In the genomic region with DNA sequence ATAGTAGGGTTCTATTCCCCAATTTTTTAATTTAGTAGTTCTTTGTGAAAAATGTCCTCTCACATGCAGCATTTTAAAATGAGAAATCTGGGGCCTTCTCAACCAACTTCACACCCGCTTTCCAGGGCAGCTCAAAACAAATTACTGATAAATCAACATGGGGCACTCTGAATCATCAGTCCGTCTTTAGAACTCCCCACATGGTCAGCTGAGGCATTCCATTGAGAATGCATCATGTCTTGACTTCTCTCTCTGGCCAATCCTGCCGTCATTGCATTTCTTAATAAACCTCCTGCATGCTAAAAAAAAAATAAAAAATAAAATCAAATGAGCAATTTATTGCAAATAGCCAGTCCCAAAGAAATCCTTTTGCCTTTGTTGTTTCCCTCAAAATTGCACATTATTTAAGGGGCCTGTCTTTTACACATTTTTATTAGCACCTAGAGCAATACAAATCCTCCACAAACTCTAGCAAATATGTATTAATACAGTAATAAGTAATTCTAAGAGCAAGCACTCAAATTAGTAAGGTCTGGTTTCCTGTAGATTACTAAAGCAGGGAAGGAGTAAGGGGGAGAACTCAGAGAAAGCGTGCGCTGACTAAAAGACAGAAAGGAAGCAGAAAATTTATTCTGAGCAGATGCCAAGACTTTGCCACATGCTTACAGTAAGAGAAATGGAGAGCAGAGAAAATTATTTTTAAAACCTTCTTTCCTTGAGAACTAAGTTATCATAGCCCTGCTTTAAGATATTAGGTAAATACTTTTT, we compare ENCODE assay signal across 8 cellular contexts.
DNase-seq lines count a peak whose midpoint lies in the region; ATAC-seq, FAIRE-seq and TF ChIP-seq lines count a peak whose summit lies in the region.

No MANE protein-coding gene starts in this region.

- no peak for TF ChIP-seq CTCF in fibroblast of mammary gland (conservative IDR thresholded peaks at IDR 0.05; ENCODE audit: control insufficient read depth, insufficient read depth, low read depth, low read length)

- H3K4me3 ChIP-seq in fibroblast of mammary gland (ENCODE audit: control insufficient read depth, low read depth, low read length) = no peak overlapping the region

- DNase-seq in HCEC 1CT (peak; percentile 97), RCC 7860 (ENCODE audit: low spot score) (peak; percentile 83), fibroblast of mammary gland (ENCODE audit: low read depth) (peak; percentile 98), GM12891 (ENCODE audit: insufficient read length, low spot score) (no peak)
- DNase-seq in stimulated activated naive CD8-positive, alpha-beta T cell treated with anti-CD3 and anti-CD28 coated beads, Interleukin-15, Interleukin-2, amounts not matched to agents 100 U/mL and 50 U/mL, for 24 hours = no peak

- TF ChIP-seq POLR2A in GM12891 (IDR thresholded peaks at IDR 0.05; ENCODE audit: low read depth, low read length) = no peak

- FAIRE-seq in RCC 7860 (lab: Jason Lieb, UNC) = peak; percentile 96
- FAIRE-seq in GM12891 (lab: Jason Lieb, UNC) = no peak

- ATAC-seq in GM18502 (IDR thresholded peaks at IDR 0.05; ENCODE audit: poor library complexity, unreplicated experiment) = peak; percentile 53
- ATAC-seq in stimulated activated naive CD8-positive, alpha-beta T cell treated with anti-CD3 and anti-CD28 coated beads, Interleukin-15, Interleukin-2, amounts not matched to agents 100 U/mL and 50 U/mL, for 24 hours = peak; percentile 47
- no peak for ATAC-seq in HG03521 (IDR thresholded peaks at IDR 0.05; ENCODE audit: unreplicated experiment)
- no peak for ATAC-seq in HG03139 (IDR thresholded peaks at IDR 0.05; ENCODE audit: unreplicated experiment)

TF ChIP-seq in GM12891, 5 proteins besides CTCF, POLR2A, EP300 and RAD21:
- TF ChIP-seq POU2F2 (IDR thresholded peaks at IDR 0.05; ENCODE audit: low read depth, low read length) (no peak), POLR2AphosphoS5 (IDR thresholded peaks at IDR 0.05; ENCODE audit: low read depth, low read length) (no peak), PAX5 (IDR thresholded peaks at IDR 0.05; ENCODE audit: insufficient read depth, low read length, severe bottlenecking) (no peak), TAF1 (IDR thresholded peaks at IDR 0.05; ENCODE audit: low read depth, low read length) (no peak), SPI1 (IDR thresholded peaks at IDR 0.05; ENCODE audit: low read depth, low read length) (no peak)

Comparison
In these comparisons a context has a peak if more than half of its experiments do, and no peak if none do; other contexts are left out.
1. ATAC-seq: peak in GM18502 (single experiment) and stimulated activated naive CD8-positive, alpha-beta T cell treated with anti-CD3 and anti-CD28 coated beads, Interleukin-15, Interleukin-2, amounts not matched to agents 100 U/mL and 50 U/mL, for 24 hours (single experiment); none in HG03521 (single experiment) and HG03139 (single experiment).
2. DNase-seq: peak in HCEC 1CT (single experiment), RCC 7860 (single experiment) and fibroblast of mammary gland (single experiment); none in stimulated activated naive CD8-positive, alpha-beta T cell treated with anti-CD3 and anti-CD28 coated beads, Interleukin-15, Interleukin-2, amounts not matched to agents 100 U/mL and 50 U/mL, for 24 hours (single experiment) and GM12891 (single experiment).